21 cellular contexts compared by ENCODE assay signal in the genomic region with DNA sequence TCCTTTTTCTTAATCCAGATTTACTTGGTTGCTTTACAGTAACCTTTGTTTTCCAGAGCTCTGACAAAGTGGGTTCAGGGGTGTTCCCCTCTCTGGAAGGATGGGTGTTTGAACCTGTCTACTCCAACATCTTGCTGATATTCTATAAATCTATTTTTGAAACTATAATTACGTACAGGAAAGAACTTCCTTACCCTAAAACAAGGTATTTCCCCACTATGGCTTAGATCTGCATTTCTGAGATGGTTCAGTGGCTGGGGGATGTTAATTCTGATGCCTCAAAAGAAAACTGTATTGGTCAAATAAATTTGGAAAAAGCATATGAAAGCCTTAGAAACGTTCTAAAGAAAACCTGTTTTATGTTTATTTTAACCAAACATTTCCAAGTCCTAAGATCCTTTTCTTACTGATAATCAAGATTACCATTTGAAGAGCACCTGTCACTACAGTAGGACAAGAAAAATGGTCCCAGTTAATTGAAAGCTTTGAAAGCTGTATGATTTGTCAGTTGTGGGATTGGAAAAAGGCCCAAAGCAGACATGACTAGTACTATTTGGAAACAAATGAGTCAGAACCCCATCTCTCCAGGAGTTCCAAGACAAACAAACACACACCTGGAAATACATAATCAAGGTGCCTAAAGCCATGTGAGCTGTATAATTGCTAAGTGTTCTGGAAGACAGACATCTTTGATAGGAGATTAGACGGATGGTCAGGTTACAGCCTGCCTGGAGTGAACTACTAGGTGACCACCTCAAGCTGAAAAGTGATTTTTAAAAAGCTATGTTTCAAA. TPM values are rescaled to one million over a fixed set of nuclear protein-coding genes. Genes with fewer than 3 reads are reported as not detected.
A peak's percentile ranks its signal among the peaks of the same experiment; 100 is the strongest.
DNase-seq lines count a peak whose midpoint lies in the region; ATAC-seq and TF ChIP-seq lines count a peak whose summit lies in the region.
"Had no signal": no experiment of that assay in that cellular context is flagged by ENCODE, and none has a peak within 500 bp of the region (broad histone marks: within the 10 kb centered on the region; RNA-seq: fewer than 3 reads in every experiment).

No MANE protein-coding gene starts in this region.

- no peak overlapping the region for H3K4me3 ChIP-seq in body of pancreas
- no peak overlapping the region for H3K4me3 ChIP-seq in ovary
- H3K4me3 ChIP-seq: esophagus squamous epithelium, sigmoid colon had no signal

- H3K36me3 ChIP-seq in body of pancreas (replicated peaks in 1 of 2; ENCODE audit: insufficient read depth in 1 of 2, low read depth in 2 of 2) (peaks cover 7 to 18% of the 10 kb centered on the region in 2 donors), ovary (no peaks in the 10 kb centered on the region)

- in situ Hi-C loops in ACHN (cut with HindIII; ENCODE audit: low pct_ligation_motif_present, low pct_unique_long_range_greater_than_20kb, low sequenced_read_pairs): no loop called here

- DNase-seq in COR-L47 (lab: John Stamatoyannopoulos, UW): peak; percentile 55
- peak; percentile 52 for DNase-seq in HPDE6-E6E7 (ENCODE audit: extremely low spot score)
- peak in 1 of 4 donors; percentile 17 for DNase-seq in body of pancreas
- peak; percentile 43 for DNase-seq in kidney tubule cell (ENCODE audit: low spot score)
- DNase-seq in COLO829 (ENCODE audit: low spot score): no peak
- DNase-seq in ovary: no peak
- DNase-seq in ACHN: no peak
- DNase-seq: activated CD4-positive, alpha-beta T cell treated with anti-CD3 and anti-CD28 coated beads for 1 hour; activated CD8-positive, alpha-beta memory T cell treated with anti-CD3 and anti-CD28 coated beads for 24 hours; activated T-cell treated with anti-CD3 and anti-CD28 coated beads, Interleukin-2, amount 50 U/mL, for 4 hours; CD4-positive, CD25-positive, alpha-beta regulatory T cell; DMS153; esophagus squamous epithelium; mesenchymal stem cell; NCI-H1694 treated with DMSO at 0.1 percent for 48 hours; NCI-H748 treated with DMSO at 0.1 percent for 48 hours; SHP77; sigmoid colon; substantia nigra; SW 1271 had no signal

- TF ChIP-seq EP300 in ovary (IDR thresholded peaks at IDR 0.05): no peak

- H3K27ac ChIP-seq in body of pancreas (no peak overlapping the region), ovary (no peak overlapping the region)
- H3K27ac ChIP-seq: KMS-11, sigmoid colon had no signal

- H3K9me3 ChIP-seq in body of pancreas (peaks cover 0 to 6% (median 0%) of the 10 kb centered on the region in 3 donors), ovary (peaks cover 0 to 7% of the 10 kb centered on the region in 2 donors)

- intact Hi-C loops in body of pancreas (cut with DNase I) (no loop called here), ovary (cut with DNase I) (no loop called here)

- TF ChIP-seq POLR2A in body of pancreas (IDR thresholded peaks at IDR 0.05) (no peak), ovary (IDR thresholded peaks at IDR 0.05) (no peak)

- no peaks in the 10 kb centered on the region for H3K27me3 ChIP-seq in body of pancreas
- H3K27me3 ChIP-seq in ovary: no peaks in the 10 kb centered on the region
- H3K27me3 ChIP-seq: esophagus squamous epithelium, sigmoid colon had no signal

- H3K4me1 ChIP-seq in body of pancreas: peaks cover 3% of the 10 kb centered on the region
- H3K4me1 ChIP-seq in ovary (ENCODE audit: insufficient read depth): no peaks in the 10 kb centered on the region
- H3K4me1 ChIP-seq: sigmoid colon had no signal

- TF ChIP-seq CTCF in body of pancreas (IDR thresholded peaks at IDR 0.05): no peak
- no peak for TF ChIP-seq CTCF in ovary (IDR thresholded peaks at IDR 0.05)

- ATAC-seq in body of pancreas: peak; percentile 55
- ATAC-seq: activated T-cell treated with anti-CD3 and anti-CD28 coated beads, Interleukin-2, amount 50 U/mL, for 4 hours had no signal

- WGBS in body of pancreas, 2 donors: 70 to 71% methylated on average over 3 of the region's 3 CpGs
- 85 to 92% (median 86%) methylated on average over 3 of the region's 3 CpGs for WGBS in ovary, 3 donors

RNA-seq across cellular contexts. Expression of gene KDM3A, which starts 57.5 kb away (rescaled TPM):
- total RNA-seq in body of pancreas (10 to 100 TPM; 34.0 to 47.8 TPM), ovary (10 to 100 TPM; 31.7 to 53.0 (median 40.8) TPM)
- 10 to 100 TPM; 23.3 to 58.4 TPM for polyA plus RNA-seq in ovary

Comparison
In these comparisons a context has a peak if more than half of its experiments do, and no peak if none do; other contexts are left out.
1. DNase-seq: peak in COR-L47 (single experiment), HPDE6-E6E7 (single experiment) and kidney tubule cell (single experiment); none in COLO829 (single experiment), ovary (0 of 5) and ACHN (single experiment).